In the genomic region with DNA sequence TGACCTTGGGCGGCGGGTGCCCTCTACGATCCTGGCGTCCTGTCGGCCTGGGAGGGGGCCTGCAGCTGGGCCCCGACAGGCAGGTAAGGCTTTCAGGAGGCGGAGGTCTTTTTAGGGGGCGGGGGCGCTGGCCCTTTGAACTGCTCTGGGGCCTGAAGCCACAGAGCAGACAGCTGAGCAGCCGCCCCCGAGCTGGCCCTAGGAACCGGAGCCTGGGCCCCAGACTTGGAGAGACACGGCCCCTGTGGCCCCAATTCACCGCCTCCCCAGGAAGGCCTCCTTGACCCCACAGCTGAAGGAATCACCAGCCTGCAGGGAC, we compare ENCODE assay signal across 1 cellular context.
TF ChIP-seq lines count a peak whose summit lies in the region.

No MANE protein-coding gene starts in this region.

TF ChIP-seq in K562, 482 proteins besides CTCF, POLR2A, EP300 and RAD21:
- TF ChIP-seq EGR1 (conservative IDR thresholded peaks at IDR 0.05) (no peak), ZNF696 (CRISPR knock-in tag; conservative IDR thresholded peaks at IDR 0.05) (no peak), HINFP (tag; conservative IDR thresholded peaks at IDR 0.05; ENCODE audit: low read depth) (no peak), GTF2E2 (tag; IDR thresholded peaks at IDR 0.05) (no peak), ZNF639 (CRISPR knock-in tag; conservative IDR thresholded peaks at IDR 0.05 in 1 of 2, IDR thresholded peaks at IDR 0.05 in 1 of 2) (no peak), ZFP36 (IDR thresholded peaks at IDR 0.05; ENCODE audit: low read depth, low read length, partially characterized antibody) (peak; percentile 22), ZNF586 (CRISPR knock-in tag; conservative IDR thresholded peaks at IDR 0.05) (no peak)
- TF ChIP-seq, protein P1, sequence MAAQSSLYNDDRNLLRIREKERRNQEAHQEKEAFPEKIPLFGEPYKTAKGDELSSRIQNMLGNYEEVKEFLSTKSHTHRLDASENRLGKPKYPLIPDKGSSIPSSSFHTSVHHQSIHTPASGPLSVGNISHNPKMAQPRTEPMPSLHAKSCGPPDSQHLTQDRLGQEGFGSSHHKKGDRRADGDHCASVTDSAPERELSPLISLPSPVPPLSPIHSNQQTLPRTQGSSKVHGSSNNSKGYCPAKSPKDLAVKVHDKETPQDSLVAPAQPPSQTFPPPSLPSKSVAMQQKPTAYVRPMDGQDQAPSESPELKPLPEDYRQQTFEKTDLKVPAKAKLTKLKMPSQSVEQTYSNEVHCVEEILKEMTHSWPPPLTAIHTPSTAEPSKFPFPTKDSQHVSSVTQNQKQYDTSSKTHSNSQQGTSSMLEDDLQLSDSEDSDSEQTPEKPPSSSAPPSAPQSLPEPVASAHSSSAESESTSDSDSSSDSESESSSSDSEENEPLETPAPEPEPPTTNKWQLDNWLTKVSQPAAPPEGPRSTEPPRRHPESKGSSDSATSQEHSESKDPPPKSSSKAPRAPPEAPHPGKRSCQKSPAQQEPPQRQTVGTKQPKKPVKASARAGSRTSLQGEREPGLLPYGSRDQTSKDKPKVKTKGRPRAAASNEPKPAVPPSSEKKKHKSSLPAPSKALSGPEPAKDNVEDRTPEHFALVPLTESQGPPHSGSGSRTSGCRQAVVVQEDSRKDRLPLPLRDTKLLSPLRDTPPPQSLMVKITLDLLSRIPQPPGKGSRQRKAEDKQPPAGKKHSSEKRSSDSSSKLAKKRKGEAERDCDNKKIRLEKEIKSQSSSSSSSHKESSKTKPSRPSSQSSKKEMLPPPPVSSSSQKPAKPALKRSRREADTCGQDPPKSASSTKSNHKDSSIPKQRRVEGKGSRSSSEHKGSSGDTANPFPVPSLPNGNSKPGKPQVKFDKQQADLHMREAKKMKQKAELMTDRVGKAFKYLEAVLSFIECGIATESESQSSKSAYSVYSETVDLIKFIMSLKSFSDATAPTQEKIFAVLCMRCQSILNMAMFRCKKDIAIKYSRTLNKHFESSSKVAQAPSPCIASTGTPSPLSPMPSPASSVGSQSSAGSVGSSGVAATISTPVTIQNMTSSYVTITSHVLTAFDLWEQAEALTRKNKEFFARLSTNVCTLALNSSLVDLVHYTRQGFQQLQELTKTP (IDR thresholded peaks at IDR 0.05; ENCODE audit: low read depth in 1 of 2, partially characterized antibody in 2 of 2): no peak
- TF ChIP-seq, protein P2, sequence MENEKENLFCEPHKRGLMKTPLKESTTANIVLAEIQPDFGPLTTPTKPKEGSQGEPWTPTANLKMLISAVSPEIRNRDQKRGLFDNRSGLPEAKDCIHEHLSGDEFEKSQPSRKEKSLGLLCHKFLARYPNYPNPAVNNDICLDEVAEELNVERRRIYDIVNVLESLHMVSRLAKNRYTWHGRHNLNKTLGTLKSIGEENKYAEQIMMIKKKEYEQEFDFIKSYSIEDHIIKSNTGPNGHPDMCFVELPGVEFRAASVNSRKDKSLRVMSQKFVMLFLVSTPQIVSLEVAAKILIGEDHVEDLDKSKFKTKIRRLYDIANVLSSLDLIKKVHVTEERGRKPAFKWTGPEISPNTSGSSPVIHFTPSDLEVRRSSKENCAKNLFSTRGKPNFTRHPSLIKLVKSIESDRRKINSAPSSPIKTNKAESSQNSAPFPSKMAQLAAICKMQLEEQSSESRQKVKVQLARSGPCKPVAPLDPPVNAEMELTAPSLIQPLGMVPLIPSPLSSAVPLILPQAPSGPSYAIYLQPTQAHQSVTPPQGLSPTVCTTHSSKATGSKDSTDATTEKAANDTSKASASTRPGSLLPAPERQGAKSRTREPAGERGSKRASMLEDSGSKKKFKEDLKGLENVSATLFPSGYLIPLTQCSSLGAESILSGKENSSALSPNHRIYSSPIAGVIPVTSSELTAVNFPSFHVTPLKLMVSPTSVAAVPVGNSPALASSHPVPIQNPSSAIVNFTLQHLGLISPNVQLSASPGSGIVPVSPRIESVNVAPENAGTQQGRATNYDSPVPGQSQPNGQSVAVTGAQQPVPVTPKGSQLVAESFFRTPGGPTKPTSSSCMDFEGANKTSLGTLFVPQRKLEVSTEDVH (IDR thresholded peaks at IDR 0.05; ENCODE audit: low read depth, partially characterized antibody): no peak
